ENCODE assay signal across 8 cellular contexts in the genomic region with DNA sequence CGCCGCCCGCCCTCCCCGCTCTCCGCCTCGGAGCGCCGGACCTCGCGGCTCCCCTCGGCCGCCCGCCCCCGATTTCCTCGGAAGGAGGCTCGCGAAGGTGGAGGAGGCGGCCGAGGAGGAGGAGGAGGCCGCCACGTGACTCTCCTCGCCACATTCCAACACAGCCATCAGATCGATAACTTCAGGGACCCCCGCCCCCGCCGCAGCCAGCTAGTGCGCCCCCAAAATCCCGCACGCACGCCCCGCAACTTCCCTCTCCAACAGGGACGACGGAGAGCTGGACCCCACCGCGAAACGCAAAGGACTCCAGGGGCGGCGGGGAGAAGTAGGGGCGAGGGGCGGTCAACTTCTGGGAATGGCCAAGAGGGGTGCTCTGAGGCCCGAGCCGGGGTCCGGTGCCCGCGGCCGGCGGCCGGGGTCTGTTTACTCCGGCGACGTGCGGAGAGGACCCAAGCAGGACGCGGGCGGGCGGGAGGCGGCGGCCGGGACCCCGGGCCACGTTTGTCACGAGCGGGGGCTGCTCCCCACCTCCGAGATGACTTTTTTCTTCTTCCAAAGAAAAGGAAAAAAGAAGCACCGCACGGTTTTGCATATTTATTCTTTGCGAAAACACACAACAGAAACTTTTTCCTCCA. TPM values are rescaled to one million over a fixed set of nuclear protein-coding genes. Genes with fewer than 3 reads are reported as not detected.
DNase-seq lines count a peak whose midpoint lies in the region; ATAC-seq and TF ChIP-seq lines count a peak whose summit lies in the region.

No MANE protein-coding gene starts in this region.

- H3K4me3 Mint-ChIP-seq in stimulated activated effector memory CD8-positive, alpha-beta T cell treated with anti-CD3 and anti-CD28 coated beads, Interleukin-12 subunit alpha, Interleukin-12 subunit beta, amount 100 ng/mL, for 72 hours, result peak overlapping the region; percentile 79

- H3K36me3 ChIP-seq in ascending aorta, result no peaks in the 10 kb centered on the region

- intact Hi-C loops in ascending aorta (cut with DNase I), result loop anchor here (2.0 to 10.0 kb wide), 9 partner anchors 115 to 1765 kb away; a partner anchor contains a TSS

- H3K4me1 Mint-ChIP-seq in stimulated activated effector memory CD8-positive, alpha-beta T cell treated with anti-CD3 and anti-CD28 coated beads, Interleukin-12 subunit alpha, Interleukin-12 subunit beta, amount 100 ng/mL, for 72 hours, result peaks cover 12% of the 10 kb centered on the region

- peak overlapping the region; percentile 65 to 68 for H3K27ac ChIP-seq in ascending aorta

- ATAC-seq in stimulated activated effector memory CD8-positive, alpha-beta T cell treated with anti-CD3 and anti-CD28 coated beads, Interleukin-12 subunit alpha, Interleukin-12 subunit beta, amount 100 ng/mL, for 72 hours, result no peak
- ATAC-seq in HG02884 (IDR thresholded peaks at IDR 0.05; ENCODE audit: unreplicated experiment) (no peak), HG03460 (IDR thresholded peaks at IDR 0.05; ENCODE audit: unreplicated experiment) (no peak)

- peaks cover 2 to 10% of the 10 kb centered on the region in 2 donors for H3K4me1 ChIP-seq in ascending aorta

- H3K4me3 ChIP-seq in ascending aorta, result peak overlapping the region; percentile 70 to 72

- TF ChIP-seq CTCF in ascending aorta (IDR thresholded peaks at IDR 0.05), result no peak

- H3K9me3 ChIP-seq in ascending aorta, result no peaks in the 10 kb centered on the region

- peak; percentile 16 for DNase-seq in activated T-cell treated with anti-CD3 and anti-CD28 coated beads, Interleukin-2, amount 50 U/mL, for 1 hour
- no peak for DNase-seq in activated T-cell treated with anti-CD3 and anti-CD28 coated beads for 4 hours
- DNase-seq in ascending aorta (ENCODE audit: low spot score in 2 of 2), result no peak
- peak; percentile 39 for DNase-seq in iPS-NIHi11 (ENCODE audit: low spot score)
- DNase-seq in stimulated activated effector memory CD8-positive, alpha-beta T cell treated with anti-CD3 and anti-CD28 coated beads, Interleukin-12 subunit alpha, Interleukin-12 subunit beta, amount 100 ng/mL, for 72 hours (ENCODE audit: low spot score in 2 of 2), result no peak
- DNase-seq in NCI-H446 treated with DMSO at 0.1 percent for 48 hours (lab: John Stamatoyannopoulos, UW), result no peak

- no peaks in the 10 kb centered on the region for H3K9me3 Mint-ChIP-seq in stimulated activated effector memory CD8-positive, alpha-beta T cell treated with anti-CD3 and anti-CD28 coated beads, Interleukin-12 subunit alpha, Interleukin-12 subunit beta, amount 100 ng/mL, for 72 hours

- no peak overlapping the region for H3K27ac Mint-ChIP-seq in stimulated activated effector memory CD8-positive, alpha-beta T cell treated with anti-CD3 and anti-CD28 coated beads, Interleukin-12 subunit alpha, Interleukin-12 subunit beta, amount 100 ng/mL, for 72 hours

- no peaks in the 10 kb centered on the region for H3K36me3 Mint-ChIP-seq in stimulated activated effector memory CD8-positive, alpha-beta T cell treated with anti-CD3 and anti-CD28 coated beads, Interleukin-12 subunit alpha, Interleukin-12 subunit beta, amount 100 ng/mL, for 72 hours

- peaks cover 4% of the 10 kb centered on the region for H3K27me3 ChIP-seq in ascending aorta

RNA-seq across cellular contexts. Expression of a gene that starts 1.9 kb away (rescaled TPM):
- total RNA-seq in ascending aorta, result 41.6 TPM

Comparison
In these comparisons a context has a peak if more than half of its experiments do, and no peak if none do; other contexts are left out.
1. DNase-seq: peak in activated T-cell treated with anti-CD3 and anti-CD28 coated beads, Interleukin-2, amount 50 U/mL, for 1 hour (single experiment) and iPS-NIHi11 (single experiment); none in activated T-cell treated with anti-CD3 and anti-CD28 coated beads for 4 hours (single experiment), ascending aorta (0 of 2), stimulated activated effector memory CD8-positive, alpha-beta T cell treated with anti-CD3 and anti-CD28 coated beads, Interleukin-12 subunit alpha, Interleukin-12 subunit beta, amount 100 ng/mL, for 72 hours (0 of 2) and NCI-H446 treated with DMSO at 0.1 percent for 48 hours (single experiment).